In genomic region chr7:1137517-1138167, GRCh38 we compare ENCODE assay signal across 1 cellular context.
TF ChIP-seq lines count a peak whose summit lies in the region.

No MANE protein-coding gene starts in this region.

TF ChIP-seq in GM23338, 12 proteins besides CTCF, POLR2A, EP300 and RAD21 (continued from another document):
- TF ChIP-seq, protein P1, sequence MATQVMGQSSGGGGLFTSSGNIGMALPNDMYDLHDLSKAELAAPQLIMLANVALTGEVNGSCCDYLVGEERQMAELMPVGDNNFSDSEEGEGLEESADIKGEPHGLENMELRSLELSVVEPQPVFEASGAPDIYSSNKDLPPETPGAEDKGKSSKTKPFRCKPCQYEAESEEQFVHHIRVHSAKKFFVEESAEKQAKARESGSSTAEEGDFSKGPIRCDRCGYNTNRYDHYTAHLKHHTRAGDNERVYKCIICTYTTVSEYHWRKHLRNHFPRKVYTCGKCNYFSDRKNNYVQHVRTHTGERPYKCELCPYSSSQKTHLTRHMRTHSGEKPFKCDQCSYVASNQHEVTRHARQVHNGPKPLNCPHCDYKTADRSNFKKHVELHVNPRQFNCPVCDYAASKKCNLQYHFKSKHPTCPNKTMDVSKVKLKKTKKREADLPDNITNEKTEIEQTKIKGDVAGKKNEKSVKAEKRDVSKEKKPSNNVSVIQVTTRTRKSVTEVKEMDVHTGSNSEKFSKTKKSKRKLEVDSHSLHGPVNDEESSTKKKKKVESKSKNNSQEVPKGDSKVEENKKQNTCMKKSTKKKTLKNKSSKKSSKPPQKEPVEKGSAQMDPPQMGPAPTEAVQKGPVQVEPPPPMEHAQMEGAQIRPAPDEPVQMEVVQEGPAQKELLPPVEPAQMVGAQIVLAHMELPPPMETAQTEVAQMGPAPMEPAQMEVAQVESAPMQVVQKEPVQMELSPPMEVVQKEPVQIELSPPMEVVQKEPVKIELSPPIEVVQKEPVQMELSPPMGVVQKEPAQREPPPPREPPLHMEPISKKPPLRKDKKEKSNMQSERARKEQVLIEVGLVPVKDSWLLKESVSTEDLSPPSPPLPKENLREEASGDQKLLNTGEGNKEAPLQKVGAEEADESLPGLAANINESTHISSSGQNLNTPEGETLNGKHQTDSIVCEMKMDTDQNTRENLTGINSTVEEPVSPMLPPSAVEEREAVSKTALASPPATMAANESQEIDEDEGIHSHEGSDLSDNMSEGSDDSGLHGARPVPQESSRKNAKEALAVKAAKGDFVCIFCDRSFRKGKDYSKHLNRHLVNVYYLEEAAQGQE (IDR thresholded peaks at IDR 0.05; ENCODE audit: unreplicated experiment) = no peak
- TF ChIP-seq EZH2 (IDR thresholded peaks at IDR 0.05; ENCODE audit: low read depth, unreplicated experiment) (no peak), ETS1 (IDR thresholded peaks at IDR 0.05) (no peak), STAT1 (IDR thresholded peaks at IDR 0.05; ENCODE audit: unreplicated experiment) (no peak), ZNF331 (CRISPR knock-in tag; IDR thresholded peaks at IDR 0.05; ENCODE audit: low read depth) (no peak), NANOG (IDR thresholded peaks at IDR 0.05; ENCODE audit: borderline replicate concordance) (no peak), EZH2phosphoT487 (IDR thresholded peaks at IDR 0.05; ENCODE audit: unreplicated experiment) (no peak), CREB1 (CRISPR knock-in tag; IDR thresholded peaks at IDR 0.05; ENCODE audit: low read depth) (no peak)
